In the genomic region with DNA sequence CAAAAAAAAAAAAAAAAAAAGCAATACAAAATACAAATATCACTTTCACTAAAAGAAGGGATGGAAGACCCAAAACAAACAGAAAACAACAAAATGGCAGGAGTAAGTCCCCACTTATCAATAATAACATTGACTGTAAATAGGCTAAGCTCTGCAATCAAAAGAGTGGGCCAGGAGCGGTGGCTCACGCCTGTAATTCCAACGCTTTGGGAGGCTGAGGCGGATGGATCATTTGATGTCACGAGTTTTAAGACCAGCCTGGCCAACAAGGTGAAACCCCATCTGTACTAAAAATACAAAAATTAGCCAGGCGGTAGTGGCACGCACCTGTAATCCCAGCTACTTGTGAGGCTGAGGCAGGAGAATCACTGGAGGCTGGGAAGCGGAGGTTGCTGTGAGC, we compare ENCODE assay signal across 23 cellular contexts. TPM values are rescaled to one million over a fixed set of nuclear protein-coding genes. Genes with fewer than 3 reads are reported as not detected.
DNase-seq lines count a peak whose midpoint lies in the region; ATAC-seq, FAIRE-seq and TF ChIP-seq lines count a peak whose summit lies in the region.
"Had no signal": no experiment of that assay in that cellular context is flagged by ENCODE, and none has a peak within 500 bp of the region (broad histone marks: within the 10 kb centered on the region; RNA-seq: fewer than 3 reads in every experiment).

No MANE protein-coding gene starts in this region.

- H3K9me3 ChIP-seq in T-helper 17 cell (ENCODE audit: control insufficient read depth, low read length, poor library complexity, severe bottlenecking), result no peaks in the 10 kb centered on the region
- no peaks in the 10 kb centered on the region for H3K9me3 ChIP-seq in kidney (ENCODE audit: control insufficient read depth in 1 of 2, low read length in 2 of 2)
- no peaks in the 10 kb centered on the region for H3K9me3 ChIP-seq in aorta (ENCODE audit: control insufficient read depth, low read length)
- H3K9me3 ChIP-seq in right cardiac atrium (ENCODE audit: control insufficient read depth, low read length), result no peaks in the 10 kb centered on the region
- H3K9me3 ChIP-seq: A549; BLaER1 treated with 17β-estradiol and CSF1 and Interleukin-3, amounts not matched to agents 10 nM and 100 nM; Caco-2 had no signal

- ATAC-seq in T-helper 17 cell (no peak), aorta (ENCODE audit: low FRiP score) (no peak), right cardiac atrium (no peak)
- ATAC-seq: A549; CD8-positive, alpha-beta T cell; GM12878 had no signal

- peak overlapping the region; percentile 51 for H3K27ac Mint-ChIP-seq in T-helper 17 cell
- H3K27ac Mint-ChIP-seq: B cell; CD4-positive, alpha-beta T cell; CD8-positive, alpha-beta T cell had no signal

- H3K36me3 ChIP-seq in kidney (ENCODE audit: control insufficient read depth in 1 of 2, insufficient read depth in 2 of 2, low read length in 2 of 2) (peaks cover 3 to 13% of the 10 kb centered on the region in 2 donors), aorta (ENCODE audit: control insufficient read depth in 1 of 2, insufficient read depth in 2 of 2, low read length in 1 of 2) (peaks cover 0 to 2% of the 10 kb centered on the region in 2 donors)

- H3K27me3 Mint-ChIP-seq in T-helper 17 cell, result no peaks in the 10 kb centered on the region
- H3K27me3 Mint-ChIP-seq: B cell; CD4-positive, alpha-beta T cell had no signal

- FAIRE-seq in kidney (lab: Jason Lieb, UNC), result no peak
- FAIRE-seq: A549, D721Med, G401.6, GM12878, GM12892, GM18507 had no signal

- no peaks in the 10 kb centered on the region for H3K27me3 ChIP-seq in aorta (ENCODE audit: control insufficient read depth in 1 of 2, insufficient read depth in 2 of 2, low read length in 1 of 2)
- H3K27me3 ChIP-seq in right cardiac atrium (ENCODE audit: control insufficient read depth, insufficient read depth), result no peaks in the 10 kb centered on the region
- H3K27me3 ChIP-seq: BLaER1 treated with 17β-estradiol and CSF1 and Interleukin-3, amounts not matched to agents 10 nM and 100 nM had no signal

- H3K36me3 Mint-ChIP-seq in T-helper 17 cell (ENCODE audit: low read depth), result no peaks in the 10 kb centered on the region
- H3K36me3 Mint-ChIP-seq: CD8-positive, alpha-beta T cell had no signal

- no peak overlapping the region for H3K4me3 Mint-ChIP-seq in T-helper 17 cell
- H3K4me3 Mint-ChIP-seq: B cell; CD4-positive, alpha-beta T cell; CD8-positive, alpha-beta T cell had no signal

- 95% methylated on average over 8 of the region's 8 CpGs for WGBS in aorta, 2 donors
- WGBS in right cardiac atrium, result 96% methylated on average over 8 of the region's 8 CpGs

- H3K4me1 ChIP-seq in kidney (ENCODE audit: control insufficient read depth in 1 of 2, insufficient read depth in 1 of 2, low read depth in 1 of 2, low read length in 2 of 2) (no peaks in the 10 kb centered on the region), aorta (ENCODE audit: control insufficient read depth in 1 of 2, insufficient read depth in 2 of 2, low read length in 2 of 2) (no peaks in the 10 kb centered on the region), right cardiac atrium (ENCODE audit: control insufficient read depth, insufficient read depth, low read length) (no peaks in the 10 kb centered on the region)
- H3K4me1 ChIP-seq: A549, Caco-2 had no signal

- intact Hi-C loops in kidney (cut with DNase I), result no loop called here
- intact Hi-C loops in posterior vena cava (cut with DNase I), result no loop called here
- intact Hi-C loops in aorta (cut with DNase I), result no loop called here
- intact Hi-C loops in right cardiac atrium (cut with DNase I), result no loop called here

- H3K4me1 Mint-ChIP-seq in T-helper 17 cell, result peaks cover 2% of the 10 kb centered on the region

- H3K4me3 ChIP-seq in kidney (ENCODE audit: low read length in 2 of 2) (no peak overlapping the region), aorta (ENCODE audit: low read length in 2 of 2) (no peak overlapping the region), right cardiac atrium (ENCODE audit: low read length) (no peak overlapping the region)
- H3K4me3 ChIP-seq: A549; BLaER1 treated with 17β-estradiol and CSF1 and Interleukin-3, amounts not matched to agents 10 nM and 100 nM; GM12878 had no signal

- TF ChIP-seq CTCF in kidney (IDR thresholded peaks at IDR 0.05; ENCODE audit: borderline replicate concordance, extremely low read depth, insufficient read depth), result no peak

- no peak for DNase-seq in T-helper 17 cell
- DNase-seq in kidney, result peak; percentile 10
- DNase-seq in posterior vena cava (ENCODE audit: low spot score), result peak; percentile 36
- peak; percentile 21 to 55 for DNase-seq in aorta
- no peak for DNase-seq in dermis blood vessel endothelial cell
- no peak for DNase-seq in GF-D8 (lab: John Stamatoyannopoulos, UW)
- no peak for DNase-seq in right cardiac atrium
- DNase-seq: AML-193; Calu3; CD4-positive, alpha-beta T cell; CD8-positive, alpha-beta T cell; DMS79 treated with DMSO at 0.1 percent for 48 hours had no signal

- H3K27ac ChIP-seq in kidney (ENCODE audit: low read depth in 2 of 2, low read length in 2 of 2), result no peak overlapping the region
- H3K27ac ChIP-seq in aorta (ENCODE audit: low read depth in 1 of 2, low read length in 2 of 2), result no peak overlapping the region
- H3K27ac ChIP-seq in right cardiac atrium (ENCODE audit: low read length), result no peak overlapping the region
- H3K27ac ChIP-seq: 22Rv1; A549; BLaER1 treated with 17β-estradiol and CSF1 and Interleukin-3, amounts not matched to agents 10 nM and 100 nM; C4-2B had no signal

- H3K9ac ChIP-seq in kidney (ENCODE audit: low read length in 2 of 2), result no peak overlapping the region

RNA-seq across cellular contexts. Expression of a gene that starts 9.8 kb away (rescaled TPM):
- 100 to 1,000 TPM; 134 to 136 TPM for total RNA-seq in T-helper 17 cell
- 108 TPM for total RNA-seq in kidney
- polyA plus RNA-seq in kidney (ENCODE audit: insufficient read depth, low read depth, low replicate concordance), result 30.3 TPM
- 10 to 100 TPM; 84.2 to 92.9 TPM for total RNA-seq in posterior vena cava
- total RNA-seq in aorta, result 100 to 1,000 TPM in 1 of 2 donors, 10 to 100 TPM in 1; 96.1 to 109 TPM
- polyA plus RNA-seq in aorta, result 10 to 100 TPM; 18.8 to 34.7 TPM
- 171 and 175 TPM in 2 replicates for total RNA-seq in dermis blood vessel endothelial cell
- total RNA-seq in right cardiac atrium, result 100 to 1,000 TPM in 1 of 4 donors, 10 to 100 TPM in 3; 81.5 to 101 (median 90.8) TPM
- polyA plus RNA-seq in right cardiac atrium, result 22.1 TPM

Comparison
In these comparisons a context has a peak if more than half of its experiments do, and no peak if none do; other contexts are left out.
1. DNase-seq: peak in kidney (single experiment), posterior vena cava (single experiment) and aorta (2 of 2); none in T-helper 17 cell (0 of 3), dermis blood vessel endothelial cell (single experiment), GF-D8 (single experiment) and right cardiac atrium (0 of 3).